12 cellular contexts compared by ENCODE assay signal in the genomic region with DNA sequence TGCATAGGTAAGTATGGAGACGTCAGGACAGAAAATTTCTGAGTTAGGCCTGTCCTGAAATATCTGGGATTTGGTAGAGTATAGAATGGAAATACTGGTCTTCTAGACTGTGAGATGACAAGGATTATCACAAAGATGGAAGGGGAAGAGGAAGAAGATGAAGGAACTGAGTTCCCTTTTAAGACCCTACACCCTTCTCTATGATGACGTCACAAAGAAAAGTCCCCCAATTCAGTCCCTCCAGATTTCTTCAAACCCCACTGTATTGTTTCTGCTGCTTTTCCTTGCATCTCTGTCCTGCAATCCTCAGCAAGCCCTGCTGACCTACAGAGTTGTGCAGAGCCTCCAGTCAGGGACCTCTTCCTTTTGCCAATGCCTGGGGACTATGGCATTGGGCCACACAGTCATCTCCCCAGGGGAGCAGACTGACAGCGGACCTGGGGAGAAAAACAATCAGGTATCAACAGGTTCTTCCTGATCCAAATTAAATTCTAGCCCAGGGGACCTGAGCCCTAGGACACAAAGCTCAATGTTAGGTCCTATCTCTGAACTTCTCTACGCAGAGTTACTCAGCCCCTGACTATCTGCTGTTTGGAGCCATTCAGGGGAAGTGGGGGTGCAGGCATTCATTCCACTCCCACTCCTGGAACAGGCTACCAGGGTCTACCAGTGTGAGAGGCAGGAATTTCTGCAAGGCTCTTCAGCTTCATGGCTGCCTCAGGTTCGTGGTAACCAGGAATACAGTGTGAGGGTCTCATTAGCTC. TPM values are rescaled to one million over a fixed set of nuclear protein-coding genes. Genes with fewer than 3 reads are reported as not detected.
"Had no signal": no experiment of that assay in that cellular context is flagged by ENCODE, and none has a peak within 500 bp of the region (broad histone marks: within the 10 kb centered on the region; RNA-seq: fewer than 3 reads in every experiment).

No MANE protein-coding gene starts in this region.

- H3K4me1 Mint-ChIP-seq: stimulated activated effector memory CD8-positive, alpha-beta T cell treated with anti-CD3 and anti-CD28 coated beads, Interleukin-12 subunit alpha, Interleukin-12 subunit beta, amount 100 ng/mL, for 72 hours had no signal

- H3K27ac ChIP-seq: esophagus muscularis mucosa, skin epidermis, tibial nerve had no signal

- H3K4me3 Mint-ChIP-seq: activated B cell treated with CpG ODN at 0.5 μM for 24 hours; activated CD4-positive, alpha-beta T cell treated with anti-CD3 and anti-CD28 coated beads, Interleukin-2, amount 10 ng/mL, durations not matched to agents 24 days and 14 days; activated naive CD4-positive, alpha-beta T cell treated with anti-CD3 and anti-CD28 coated beads for 36 hours; stimulated activated effector memory CD8-positive, alpha-beta T cell treated with anti-CD3 and anti-CD28 coated beads, Interleukin-12 subunit alpha, Interleukin-12 subunit beta, amount 100 ng/mL, for 72 hours had no signal

- H3K27me3 ChIP-seq: esophagus muscularis mucosa, tibial nerve had no signal

- H3K4me3 ChIP-seq: esophagus muscularis mucosa, skin epidermis, tibial nerve had no signal

- H3K9me3 Mint-ChIP-seq: activated B cell treated with CpG ODN at 0.5 μM for 24 hours; activated CD4-positive, alpha-beta T cell treated with anti-CD3 and anti-CD28 coated beads, Interleukin-2, amount 10 ng/mL, durations not matched to agents 24 days and 14 days; activated naive CD4-positive, alpha-beta T cell treated with anti-CD3 and anti-CD28 coated beads for 36 hours; stimulated activated effector memory CD8-positive, alpha-beta T cell treated with anti-CD3 and anti-CD28 coated beads, Interleukin-12 subunit alpha, Interleukin-12 subunit beta, amount 100 ng/mL, for 72 hours had no signal

- H3K27ac Mint-ChIP-seq: activated B cell treated with CpG ODN at 0.5 μM for 24 hours; activated CD4-positive, alpha-beta T cell treated with anti-CD3 and anti-CD28 coated beads, Interleukin-2, amount 10 ng/mL, durations not matched to agents 24 days and 14 days; activated naive CD4-positive, alpha-beta T cell treated with anti-CD3 and anti-CD28 coated beads for 36 hours; stimulated activated effector memory CD8-positive, alpha-beta T cell treated with anti-CD3 and anti-CD28 coated beads, Interleukin-12 subunit alpha, Interleukin-12 subunit beta, amount 100 ng/mL, for 72 hours had no signal

- H3K4me1 ChIP-seq: esophagus muscularis mucosa, tibial nerve had no signal

- H3K36me3 ChIP-seq: esophagus muscularis mucosa, tibial nerve had no signal

- H3K9me3 ChIP-seq: esophagus muscularis mucosa, tibial nerve had no signal

- H3K36me3 Mint-ChIP-seq: stimulated activated effector memory CD8-positive, alpha-beta T cell treated with anti-CD3 and anti-CD28 coated beads, Interleukin-12 subunit alpha, Interleukin-12 subunit beta, amount 100 ng/mL, for 72 hours had no signal

- DNase-seq: activated B cell treated with CpG ODN at 0.5 μM for 24 hours, retina had no signal

RNA-seq across cellular contexts. Expression of a gene that starts 49.2 kb away (rescaled TPM):
- total RNA-seq: astrocyte, fibroblast of villous mesenchyme, osteocyte had no signal
- polyA plus RNA-seq: neural cell had no signal
